In the genomic region with DNA sequence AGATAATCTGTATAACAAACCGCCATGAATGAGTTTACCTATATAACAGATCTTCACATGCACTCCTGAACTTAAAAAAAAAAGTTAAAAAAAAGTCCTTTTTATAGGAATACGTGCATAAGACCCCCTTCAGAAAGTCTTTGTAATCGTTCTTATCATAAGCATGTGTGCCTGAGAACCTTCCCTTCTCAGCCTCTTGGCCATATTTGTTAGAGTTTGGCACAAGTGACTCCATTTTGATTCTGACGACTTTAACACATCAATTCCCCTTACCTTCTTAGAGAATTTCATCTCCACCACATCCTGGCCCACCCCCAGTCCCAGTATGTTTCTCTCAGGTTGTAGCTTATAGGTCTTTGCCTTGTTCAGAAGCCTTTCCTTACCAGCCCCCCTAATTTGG, we compare ENCODE assay signal across 22 cellular contexts. TPM values are rescaled to one million over a fixed set of nuclear protein-coding genes. Genes with fewer than 3 reads are reported as not detected.
"Had no signal": no experiment of that assay in that cellular context is flagged by ENCODE, and none has a peak within 500 bp of the region (broad histone marks: within the 10 kb centered on the region; RNA-seq: fewer than 3 reads in every experiment).

No MANE protein-coding gene starts in this region.

- H3K4me3 ChIP-seq: adrenal gland, mucosa of descending colon, prostate gland, right lobe of liver, testis, upper lobe of left lung had no signal

- ATAC-seq: esophagus mucosa; mucosa of descending colon; right lobe of liver; stimulated activated naive CD8-positive, alpha-beta T cell treated with anti-CD3 and anti-CD28 coated beads, Interleukin-15, amount 100 ng/mL, for 72 hours had no signal

- H3K36me3 Mint-ChIP-seq: activated naive CD4-positive, alpha-beta T cell treated with anti-CD3 and anti-CD28 coated beads, Interleukin-2, amount 50 U/mL, for 24 hours had no signal

- H3K27me3 ChIP-seq: adrenal gland, right lobe of liver, testis, upper lobe of left lung had no signal

- H3K4me3 Mint-ChIP-seq: activated naive CD4-positive, alpha-beta T cell treated with anti-CD3 and anti-CD28 coated beads, Interleukin-2, amount 50 U/mL, for 24 hours; dendritic cell treated with granulocyte-macrophage colony-stimulating factor and Interleukin-4, amounts not matched to agents 40 ng/mL and 50 ng/mL, for 4 days; naive B cell; neural crest cell; stimulated activated naive CD8-positive, alpha-beta T cell treated with anti-CD3 and anti-CD28 coated beads, Interleukin-15, amount 100 ng/mL, for 72 hours; T-helper 1 cell treated with Interleukin-12 subunit alpha and Interleukin-12 subunit beta and Interleukin-4 antibody, amounts not matched to agents 30 μg/mL and 1 μg/mL, for 36 hours had no signal

- H3K36me3 ChIP-seq: adrenal gland, prostate gland, right lobe of liver, upper lobe of left lung had no signal

- DNase-seq: activated CD4-positive, alpha-beta T cell treated with anti-CD3 and anti-CD28 coated beads for 1 hour; activated gamma-delta T cell; adrenal gland; effector CD8-positive, alpha-beta T cell; hypothalamus; islet precursor cell; mucosa of descending colon; naive B cell; right lobe of liver; small intestine; stimulated activated CD4-positive, alpha-beta T cell treated with anti-CD3 and anti-CD28 coated beads, Interleukin-4, amount 100 ng/mL, for 1 hour; stimulated activated naive CD8-positive, alpha-beta T cell treated with anti-CD3 and anti-CD28 coated beads, Interleukin-15, amount 100 ng/mL, for 72 hours; testis; upper lobe of left lung had no signal

- H3K9me3 ChIP-seq: adrenal gland, mucosa of descending colon, prostate gland, right lobe of liver, testis, upper lobe of left lung had no signal

- H3K27ac ChIP-seq: right lobe of liver, VCaP had no signal

- H3K27ac Mint-ChIP-seq: activated naive CD4-positive, alpha-beta T cell treated with anti-CD3 and anti-CD28 coated beads, Interleukin-2, amount 50 U/mL, for 24 hours; dendritic cell treated with granulocyte-macrophage colony-stimulating factor and Interleukin-4, amounts not matched to agents 40 ng/mL and 50 ng/mL, for 4 days; naive B cell; stimulated activated naive CD8-positive, alpha-beta T cell treated with anti-CD3 and anti-CD28 coated beads, Interleukin-15, amount 100 ng/mL, for 72 hours; T-helper 1 cell treated with Interleukin-12 subunit alpha and Interleukin-12 subunit beta and Interleukin-4 antibody, amounts not matched to agents 30 μg/mL and 1 μg/mL, for 36 hours had no signal

- H3K9me3 Mint-ChIP-seq: activated naive CD4-positive, alpha-beta T cell treated with anti-CD3 and anti-CD28 coated beads, Interleukin-2, amount 50 U/mL, for 24 hours; dendritic cell treated with granulocyte-macrophage colony-stimulating factor and Interleukin-4, amounts not matched to agents 40 ng/mL and 50 ng/mL, for 4 days; neural crest cell; stimulated activated naive CD8-positive, alpha-beta T cell treated with anti-CD3 and anti-CD28 coated beads, Interleukin-15, amount 100 ng/mL, for 72 hours; T-helper 1 cell treated with Interleukin-12 subunit alpha and Interleukin-12 subunit beta and Interleukin-4 antibody, amounts not matched to agents 30 μg/mL and 1 μg/mL, for 36 hours had no signal

- H3K4me1 ChIP-seq: prostate gland, right lobe of liver had no signal

RNA-seq across cellular contexts. Expression of a gene that starts 52.2 kb away (rescaled TPM):
- total RNA-seq: chondrocyte, esophagus mucosa, prostate gland, right lobe of liver, upper lobe of left lung had no signal
